ENCODE assay signal across 8 cellular contexts in the genomic region with DNA sequence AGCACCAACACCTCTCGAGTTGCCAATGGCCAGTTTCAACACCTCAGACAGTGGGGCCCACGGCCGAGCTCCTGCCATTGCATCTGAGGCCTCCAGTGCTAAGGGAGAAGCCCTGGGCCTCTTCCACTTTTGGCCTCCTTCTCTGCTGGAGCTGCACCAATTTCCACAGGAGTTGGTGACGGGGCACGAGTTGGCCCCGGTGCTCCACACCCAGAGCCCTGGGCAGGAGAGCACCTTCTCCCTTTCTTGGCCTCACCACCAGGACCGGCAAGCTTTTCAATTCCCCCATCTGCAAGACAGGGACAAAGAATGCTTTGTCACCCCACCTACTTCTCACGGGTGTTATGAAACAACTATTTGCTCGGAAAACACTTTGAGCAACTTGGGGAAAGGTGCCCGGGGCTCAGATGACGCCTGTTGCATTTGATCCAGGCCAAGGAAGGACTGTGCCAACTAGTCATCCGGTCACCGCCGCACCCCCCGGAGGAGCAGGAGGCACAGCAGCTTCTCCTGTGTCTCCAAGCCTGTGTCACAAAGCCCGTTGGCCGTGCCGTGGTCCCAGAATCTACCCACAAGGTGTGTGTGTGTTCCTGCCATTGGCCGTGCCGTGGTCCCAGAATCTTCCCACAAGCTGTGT. TPM values are rescaled to one million over a fixed set of nuclear protein-coding genes. Genes with fewer than 3 reads are reported as not detected.
DNase-seq lines count a peak whose midpoint lies in the region; ATAC-seq and TF ChIP-seq lines count a peak whose summit lies in the region.

No MANE protein-coding gene starts in this region.

- H3K9me3 ChIP-seq in right lobe of liver, result no peaks in the 10 kb centered on the region
- no peaks in the 10 kb centered on the region for H3K9me3 ChIP-seq in thymus (ENCODE audit: control insufficient read depth)

- 29% methylated on average over 1 of the region's 20 CpGs for WGBS in right lobe of liver (ENCODE audit: insufficient coverage, low coverage, low lambda C conversion rate, missing lambda C conversion rate)
- 89% methylated on average over 20 of the region's 20 CpGs for WGBS in thymus

- CTCF ChIA-PET in MCF 10A (lab: Yijun Ruan, JAX), result interaction anchor here (0.7 to 2.9 kb wide), 18 partner anchors 8 to 586 kb away, joined by 3 to 18 read pairs (median 4); no protein-coding TSS in a partner anchor

- intact Hi-C loops in MCF 10A (cut with micrococcal nuclease) (loop anchor here (5.0 kb wide), 1 partner anchor 206 kb away; no protein-coding TSS in a partner anchor), right lobe of liver (cut with DNase I) (loop anchor here (5.0 to 10.0 kb wide), 3 partner anchors 96 to 459 kb away; a partner anchor contains a TSS)

- H3K36me3 ChIP-seq in right lobe of liver (no peaks in the 10 kb centered on the region), thymus (ENCODE audit: control insufficient read depth, insufficient read depth) (no peaks in the 10 kb centered on the region)

- peak overlapping the region; percentile 13 for H3K4me3 Mint-ChIP-seq in MCF 10A (ENCODE audit: unreplicated experiment)

- H3K27me3 ChIP-seq in right lobe of liver (no peaks in the 10 kb centered on the region), thymus (ENCODE audit: control insufficient read depth, insufficient read depth) (no peaks in the 10 kb centered on the region)

- H3K27ac ChIP-seq in right lobe of liver, result peak overlapping the region; percentile 88 to 97 (median 94)
- H3K27ac ChIP-seq in thymus (ENCODE audit: low read depth), result peak overlapping the region; percentile 62

- TF ChIP-seq CTCF in MCF 10A (IDR thresholded peaks at IDR 0.05; ENCODE audit: unreplicated experiment), result no peak
- TF ChIP-seq CTCF in right lobe of liver (IDR thresholded peaks at IDR 0.05), result peak in 1 of 4 donors; percentile 15

- no peaks in the 10 kb centered on the region for H3K9me3 Mint-ChIP-seq in MCF 10A (ENCODE audit: unreplicated experiment)

- no TSS peak for BruUV-seq in MCF 10A (replicated peaks; lab: Mats Ljungman, UMichigan)

- peak; percentile 43 to 68 (median 56) for ATAC-seq in right lobe of liver

- POLR2A ChIA-PET in MCF 10A (lab: Yijun Ruan, JAX), result interaction anchor here (0.6 to 13.9 kb wide), 37 partner anchors 10 to 700 kb away, joined by 3 to 406 read pairs (median 5); a partner anchor contains a TSS

- no peaks in the 10 kb centered on the region for H3K27me3 Mint-ChIP-seq in MCF 10A (ENCODE audit: insufficient read depth, unreplicated experiment)

- H3K4me3 ChIP-seq in right lobe of liver (peak overlapping the region in 1 of 3 donors; percentile 2), thymus (ENCODE audit: low read length) (no peak overlapping the region)

- H3K4me1 ChIP-seq in right lobe of liver (peaks cover 0 to 75% (median 29%) of the 10 kb centered on the region in 4 donors), thymus (ENCODE audit: control insufficient read depth, insufficient read depth, low read length) (no peaks in the 10 kb centered on the region)

- DNase-seq in NCI-H2029 (lab: John Stamatoyannopoulos, UW) (peak; percentile 85), MCF 10A (ENCODE audit: unreplicated experiment) (peak; percentile 100), right lobe of liver (peak; percentile 88 to 96 (median 94)), KG1 (lab: John Stamatoyannopoulos, UW) (no peak)
- DNase-seq in stimulated activated CD4-positive, alpha-beta T cell treated with anti-CD3 and anti-CD28 coated beads, Interleukin-15, amount 100 ng/mL, for 24 hours, result no peak
- DNase-seq in activated CD8-positive, alpha-beta memory T cell treated with anti-CD3 and anti-CD28 coated beads, Interleukin-2, amount 50 U/mL, for 48 hours, result no peak
- DNase-seq in activated T-cell treated with anti-CD3 and anti-CD28 coated beads, Interleukin-2, amount 50 U/mL, for 48 hours, result no peak

- TF ChIP-seq POLR2A in right lobe of liver (IDR thresholded peaks at IDR 0.05), result peak; percentile 71

- H3K36me3 Mint-ChIP-seq in MCF 10A (ENCODE audit: insufficient read depth, unreplicated experiment), result peaks cover 6% of the 10 kb centered on the region

- peaks cover 42% of the 10 kb centered on the region for H3K4me1 Mint-ChIP-seq in MCF 10A (ENCODE audit: insufficient read depth, unreplicated experiment)

- peak overlapping the region; percentile 69 for H3K27ac Mint-ChIP-seq in MCF 10A (ENCODE audit: low read depth, unreplicated experiment)

RNA-seq across cellular contexts. Expression of a gene that starts 55.2 kb away (rescaled TPM):
- 309 and 339 TPM in 2 replicates for total RNA-seq in MCF 10A (2022)
- total RNA-seq in right lobe of liver, result 10 to 100 TPM; 33.0 to 59.2 (median 42.7) TPM
- polyA plus RNA-seq in thymus, result 76.8 TPM

Comparison
In these comparisons a context has a peak if more than half of its experiments do, and no peak if none do; other contexts are left out.
1. DNase-seq: peak in NCI-H2029 (single experiment), MCF 10A (single experiment) and right lobe of liver (3 of 3); none in stimulated activated CD4-positive, alpha-beta T cell treated with anti-CD3 and anti-CD28 coated beads, Interleukin-15, amount 100 ng/mL, for 24 hours (single experiment), KG1 (single experiment), activated CD8-positive, alpha-beta memory T cell treated with anti-CD3 and anti-CD28 coated beads, Interleukin-2, amount 50 U/mL, for 48 hours (single experiment) and activated T-cell treated with anti-CD3 and anti-CD28 coated beads, Interleukin-2, amount 50 U/mL, for 48 hours (0 of 2).